29 cellular contexts compared by ENCODE assay signal in the genomic region with DNA sequence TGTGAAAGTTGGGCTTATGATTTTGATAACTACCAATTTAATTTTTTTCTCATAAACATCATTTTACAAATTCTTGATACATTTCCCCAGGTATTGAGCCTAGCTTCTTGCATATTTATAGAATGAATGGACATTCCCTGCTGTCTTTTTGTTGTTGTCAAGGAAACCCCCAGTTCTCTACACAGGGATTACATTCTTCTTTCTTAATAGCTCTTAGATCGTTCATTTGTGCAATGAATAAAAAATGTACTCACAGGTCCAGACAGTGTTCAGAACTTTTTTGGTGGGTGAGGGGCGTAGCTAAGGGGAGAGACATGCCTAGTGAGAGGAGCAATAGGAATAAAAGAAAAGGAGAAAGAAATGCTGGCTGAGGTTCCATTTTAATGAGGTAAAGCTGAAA. TPM values are rescaled to one million over a fixed set of nuclear protein-coding genes. Genes with fewer than 3 reads are reported as not detected.
DNase-seq lines count a peak whose midpoint lies in the region; ATAC-seq and TF ChIP-seq lines count a peak whose summit lies in the region.
"Had no signal": no experiment of that assay in that cellular context is flagged by ENCODE, and none has a peak within 500 bp of the region (broad histone marks: within the 10 kb centered on the region; RNA-seq: fewer than 3 reads in every experiment).

No MANE protein-coding gene starts in this region.

- no CpG with 5 or more reads among the region's 2 CpGs for WGBS in trophoblast cell (ENCODE audit: extremely low coverage, insufficient coverage, insufficient read length)

- no peak for TF ChIP-seq CTCF in fibroblast of the aortic adventitia (IDR thresholded peaks at IDR 0.05; ENCODE audit: insufficient read depth, low read length)
- TF ChIP-seq CTCF in foreskin fibroblast (IDR thresholded peaks at IDR 0.05; ENCODE audit: low read depth, low read length), result no peak
- no peak for TF ChIP-seq CTCF in CD8-positive, alpha-beta T cell (IDR thresholded peaks at IDR 0.05)

- no peak overlapping the region for H2AFZ ChIP-seq in trophoblast cell (ENCODE audit: insufficient read depth, low read length, poor library complexity)

- H3K4me3 ChIP-seq in fibroblast of the aortic adventitia (ENCODE audit: low read depth, low read length), result no peak overlapping the region
- no peak overlapping the region for H3K4me3 ChIP-seq in foreskin fibroblast (ENCODE audit: low read depth in 1 of 2, low read length in 2 of 2)
- H3K4me3 ChIP-seq in trophoblast cell (ENCODE audit: low read depth, low read length), result no peak overlapping the region
- H3K4me3 ChIP-seq in CD8-positive, alpha-beta T cell (ENCODE audit: low read depth, low read length), result no peak overlapping the region
- H3K4me3 ChIP-seq: BLaER1, SJCRH30, thyroid gland had no signal

- no peak overlapping the region for H3K14ac ChIP-seq in trophoblast cell (ENCODE audit: low read length)

- no peak overlapping the region for H3K23ac ChIP-seq in trophoblast cell (ENCODE audit: low read length)

- peak; percentile 73 for ATAC-seq in SK-N-SH treated with all-trans-retinoic acid at 6 μM for 48 hours
- no peak for ATAC-seq in GM18870 (IDR thresholded peaks at IDR 0.05; ENCODE audit: unreplicated experiment)
- no peak for ATAC-seq in CD8-positive, alpha-beta T cell
- ATAC-seq: HCT116; left lobe of liver; stimulated activated naive CD8-positive, alpha-beta T cell treated with anti-CD3 and anti-CD28 coated beads, Interleukin-15, amount 100 ng/mL, for 72 hours; T-helper 17 cell had no signal

- DNase-seq in COLO829 (ENCODE audit: low spot score) (peak; percentile 6), fibroblast of the aortic adventitia (ENCODE audit: low read depth) (peak; percentile 25), pons (ENCODE audit: low spot score) (peak; percentile 26), foreskin fibroblast (no peak), trophoblast cell (no peak)
- DNase-seq in CD8-positive, alpha-beta T cell, result no peak
- DNase-seq: activated CD8-positive, alpha-beta memory T cell treated with anti-CD3 and anti-CD28 coated beads for 24 hours; activated effector memory CD4-positive, alpha-beta T cell treated with anti-CD3 and anti-CD28 coated beads, Interleukin-2, amount 50 U/mL, for 16 hours; activated naive CD8-positive, alpha-beta T cell treated with anti-CD3 and anti-CD28 coated beads, Interleukin-2, amount 10 ng/mL, durations not matched to agents 7 days and 5 days; brain microvascular endothelial cell; Caco-2; mesendoderm; NCI-H1092; NCI-H187 treated with DMSO at 0.1 percent for 48 hours; occipital lobe; SJCRH30; small intestine; stimulated activated CD4-positive, alpha-beta T cell treated with anti-CD3 and anti-CD28 coated beads, Interleukin-1b, Interleukin-23, amount 100 ng/mL, for 48 hours; stimulated activated CD8-positive, alpha-beta memory T cell treated with anti-CD3 and anti-CD28 coated beads, Interleukin-4, amount 100 ng/mL, for 48 hours; stimulated activated naive CD8-positive, alpha-beta T cell treated with anti-CD3 and anti-CD28 coated beads, Interleukin-15, amount 100 ng/mL, for 72 hours; T-helper 17 cell; thyroid gland had no signal

- no peak overlapping the region for H3K9ac ChIP-seq in trophoblast cell (ENCODE audit: low read length)
- H3K9ac ChIP-seq: BLaER1 had no signal

- no peak overlapping the region for H2BK120ac ChIP-seq in trophoblast cell (ENCODE audit: insufficient read depth, low read length, poor library complexity)

- H3K79me1 ChIP-seq in trophoblast cell (ENCODE audit: low read length), result no peaks in the 10 kb centered on the region

- no peak overlapping the region for H2BK5ac ChIP-seq in trophoblast cell (ENCODE audit: low read depth, low read length, poor library complexity)

- POLR2A ChIA-PET in CD8-positive, alpha-beta T cell (lab: Charles Lee), result interaction anchor here (0.7 kb wide), 1 partner anchor 19 kb away, joined by 3 read pairs; no protein-coding TSS in a partner anchor

- H3K36me3 ChIP-seq in trophoblast cell (ENCODE audit: control insufficient read depth in 1 of 2, insufficient read depth in 2 of 2, low read length in 2 of 2), result no peaks in the 10 kb centered on the region
- H3K36me3 ChIP-seq in CD8-positive, alpha-beta T cell (ENCODE audit: insufficient read depth, low read length), result no peaks in the 10 kb centered on the region
- H3K36me3 ChIP-seq: BLaER1, thyroid gland had no signal

- no peaks in the 10 kb centered on the region for H3K9me3 ChIP-seq in trophoblast cell (ENCODE audit: insufficient read depth, low read depth, low read length)
- H3K9me3 ChIP-seq in CD8-positive, alpha-beta T cell (ENCODE audit: low read length), result no peaks in the 10 kb centered on the region
- H3K9me3 ChIP-seq: BLaER1, Caco-2, SJCRH30, thyroid gland had no signal

- H3K9me3 Mint-ChIP-seq in CD8-positive, alpha-beta T cell, result no peaks in the 10 kb centered on the region
- H3K9me3 Mint-ChIP-seq: activated naive CD8-positive, alpha-beta T cell treated with anti-CD3 and anti-CD28 coated beads, Interleukin-2, amount 10 ng/mL, durations not matched to agents 7 days and 5 days; stimulated activated naive CD8-positive, alpha-beta T cell treated with anti-CD3 and anti-CD28 coated beads, Interleukin-15, amount 100 ng/mL, for 72 hours had no signal

- H3K36me3 Mint-ChIP-seq in CD8-positive, alpha-beta T cell, result no peaks in the 10 kb centered on the region
- H3K36me3 Mint-ChIP-seq: activated naive CD8-positive, alpha-beta T cell treated with anti-CD3 and anti-CD28 coated beads, Interleukin-2, amount 10 ng/mL, durations not matched to agents 7 days and 5 days; IgD-negative memory B cell had no signal

- H3K4me1 Mint-ChIP-seq in CD8-positive, alpha-beta T cell (ENCODE audit: low read depth), result no peaks in the 10 kb centered on the region
- H3K4me1 Mint-ChIP-seq: activated naive CD8-positive, alpha-beta T cell treated with anti-CD3 and anti-CD28 coated beads, Interleukin-2, amount 10 ng/mL, durations not matched to agents 7 days and 5 days; IgD-negative memory B cell; stimulated activated naive CD8-positive, alpha-beta T cell treated with anti-CD3 and anti-CD28 coated beads, Interleukin-15, amount 100 ng/mL, for 72 hours had no signal

- H4K12ac ChIP-seq in trophoblast cell (ENCODE audit: low read depth, low read length), result no peak overlapping the region

- peaks cover 6% of the 10 kb centered on the region for H3K27me3 Mint-ChIP-seq in CD8-positive, alpha-beta T cell (ENCODE audit: low read depth)
- H3K27me3 Mint-ChIP-seq: IgD-negative memory B cell; stimulated activated naive CD8-positive, alpha-beta T cell treated with anti-CD3 and anti-CD28 coated beads, Interleukin-15, amount 100 ng/mL, for 72 hours had no signal

- intact Hi-C loops in CD8-positive, alpha-beta T cell (cut with DNase I, micrococcal nuclease), result no loop called here

- H3K27ac ChIP-seq in trophoblast cell (ENCODE audit: low read depth, low read length), result no peak overlapping the region
- no peak overlapping the region for H3K27ac ChIP-seq in CD8-positive, alpha-beta T cell (ENCODE audit: low read depth, low read length)
- H3K27ac ChIP-seq: BLaER1, brain microvascular endothelial cell, epithelial cell of prostate, SJCRH30, thyroid gland had no signal

- H3K27ac Mint-ChIP-seq in CD8-positive, alpha-beta T cell, result no peak overlapping the region
- H3K27ac Mint-ChIP-seq: activated naive CD8-positive, alpha-beta T cell treated with anti-CD3 and anti-CD28 coated beads, Interleukin-2, amount 10 ng/mL, durations not matched to agents 7 days and 5 days; IgD-negative memory B cell; stimulated activated naive CD8-positive, alpha-beta T cell treated with anti-CD3 and anti-CD28 coated beads, Interleukin-15, amount 100 ng/mL, for 72 hours; T-helper 17 cell had no signal

- H4K91ac ChIP-seq in trophoblast cell (ENCODE audit: low read depth, low read length), result no peak overlapping the region

- H2BK12ac ChIP-seq in trophoblast cell (ENCODE audit: low read length), result no peak overlapping the region

- no peaks in the 10 kb centered on the region for H3K27me3 ChIP-seq in trophoblast cell (ENCODE audit: insufficient read depth, low read length)
- H3K27me3 ChIP-seq in CD8-positive, alpha-beta T cell (ENCODE audit: insufficient read depth, low read length), result no peaks in the 10 kb centered on the region
- H3K27me3 ChIP-seq: BLaER1, brain microvascular endothelial cell, SJCRH30, thyroid gland had no signal

- no peak overlapping the region for H3K4ac ChIP-seq in trophoblast cell (ENCODE audit: low read depth, low read length)

- H3K4me1 ChIP-seq in trophoblast cell (ENCODE audit: control insufficient read depth in 1 of 2, insufficient read depth in 2 of 2, low read length in 2 of 2), result no peaks in the 10 kb centered on the region
- no peaks in the 10 kb centered on the region for H3K4me1 ChIP-seq in CD8-positive, alpha-beta T cell (ENCODE audit: insufficient read depth, low read length)
- H3K4me1 ChIP-seq: BLaER1, Caco-2, thyroid gland had no signal

- CTCF ChIA-PET in CD8-positive, alpha-beta T cell (lab: Charles Lee), result no interaction called here

- no peak overlapping the region for H3K4me3 Mint-ChIP-seq in CD8-positive, alpha-beta T cell
- H3K4me3 Mint-ChIP-seq: activated naive CD8-positive, alpha-beta T cell treated with anti-CD3 and anti-CD28 coated beads, Interleukin-2, amount 10 ng/mL, durations not matched to agents 7 days and 5 days; IgD-negative memory B cell; stimulated activated naive CD8-positive, alpha-beta T cell treated with anti-CD3 and anti-CD28 coated beads, Interleukin-15, amount 100 ng/mL, for 72 hours; T-helper 17 cell had no signal

- no peak overlapping the region for H3K4me2 ChIP-seq in trophoblast cell (ENCODE audit: low read length)
- H3K4me2 ChIP-seq: BLaER1 had no signal

- H2AK5ac ChIP-seq in trophoblast cell (ENCODE audit: low read length), result no peak overlapping the region

- no peaks in the 10 kb centered on the region for H3K79me2 ChIP-seq in trophoblast cell (ENCODE audit: control insufficient read depth, insufficient read depth, low read length, poor library complexity)

- no peak overlapping the region for H3K18ac ChIP-seq in trophoblast cell (ENCODE audit: low read length)

- no peak overlapping the region for H4K8ac ChIP-seq in trophoblast cell (ENCODE audit: low read depth, low read length)

TF ChIP-seq in SK-N-SH treated with all-trans-retinoic acid at 6 μM for 48 hours, 23 proteins besides CTCF, POLR2A, EP300 and RAD21:
- 0 out of 2 replicates have a peak, but pooled peaks have one; percentile 15 for TF ChIP-seq ISL1 (CRISPR knock-in tag; IDR thresholded peaks at IDR 0.05)
- TF ChIP-seq ZC3H10 (CRISPR knock-in tag; IDR thresholded peaks at IDR 0.05), result no peak

RNA-seq across cellular contexts. Expression of gene VCAN, which starts 58.6 kb away (rescaled TPM):
- 455 and 1,493 TPM in 2 replicates for total RNA-seq in fibroblast of the aortic adventitia (ENCODE audit: low replicate concordance)
- 6.8 and 8.0 TPM in 2 replicates for polyA plus RNA-seq in trophoblast cell (2013)
- total RNA-seq in CD8-positive, alpha-beta T cell, result under 1 TPM; 0.46 to 0.47 TPM

Comparison
In these comparisons a context has a peak if more than half of its experiments do, and no peak if none do; other contexts are left out.
1. DNase-seq: peak in COLO829 (single experiment), fibroblast of the aortic adventitia (single experiment) and pons (single experiment); none in foreskin fibroblast (0 of 2), trophoblast cell (0 of 2) and CD8-positive, alpha-beta T cell (0 of 7).
2. RNA of gene VCAN, which starts 58.6 kb away (total RNA-seq): 455 to 1,493 TPM in fibroblast of the aortic adventitia; 0.46 to 0.47 TPM in CD8-positive, alpha-beta T cell; every median in the first group is over 100 times any median in the second.